Comparison of ENCODE assay signal across 14 cellular contexts in genomic region chr10:88392222-88392621, GRCh38.
DNase-seq lines count a peak whose midpoint lies in the region; ATAC-seq and TF ChIP-seq lines count a peak whose summit lies in the region.
"Had no signal": no experiment of that assay in that cellular context is flagged by ENCODE, and none has a peak within 500 bp of the region (broad histone marks: within the 10 kb centered on the region; RNA-seq: fewer than 3 reads in every experiment).

No MANE protein-coding gene starts in this region.

- peak overlapping the region; percentile 39 for H3K4me3 Mint-ChIP-seq in activated CD4-positive, alpha-beta T cell treated with anti-CD3 and anti-CD28 coated beads, Interleukin-2, amount 10 ng/mL, durations not matched to agents 24 days and 14 days
- H3K4me3 Mint-ChIP-seq in naive thymus-derived CD8-positive, alpha-beta T cell: peak overlapping the region; percentile 8 to 71 (median 46)
- H3K4me3 Mint-ChIP-seq: H9 had no signal

- TF ChIP-seq CTCF in thyroid gland (IDR thresholded peaks at IDR 0.05) (no peak), uterus (IDR thresholded peaks at IDR 0.05) (no peak)

- peak; percentile 90 for ATAC-seq in HG02798 (IDR thresholded peaks at IDR 0.05; ENCODE audit: poor library complexity, unreplicated experiment)
- ATAC-seq in naive thymus-derived CD8-positive, alpha-beta T cell: peak; percentile 78 to 85
- ATAC-seq: A549, heart right ventricle, Panc1, sciatic nerve had no signal

- no peak overlapping the region for H3K4me3 ChIP-seq in thyroid gland (replicated peaks in 1 of 3)
- H3K4me3 ChIP-seq in uterus: no peak overlapping the region
- H3K4me3 ChIP-seq: A549, heart right ventricle, thoracic aorta had no signal

- H3K36me3 ChIP-seq in thyroid gland: no peaks in the 10 kb centered on the region
- no peaks in the 10 kb centered on the region for H3K36me3 ChIP-seq in uterus
- H3K36me3 ChIP-seq: heart right ventricle, thoracic aorta had no signal

- peaks cover 20% of the 10 kb centered on the region for H3K4me1 Mint-ChIP-seq in activated CD4-positive, alpha-beta T cell treated with anti-CD3 and anti-CD28 coated beads, Interleukin-2, amount 10 ng/mL, durations not matched to agents 24 days and 14 days
- peaks cover 11 to 19% (median 16%) of the 10 kb centered on the region in 4 donors for H3K4me1 Mint-ChIP-seq in naive thymus-derived CD8-positive, alpha-beta T cell
- H3K4me1 Mint-ChIP-seq: H9 had no signal

- H3K9me3 ChIP-seq in thyroid gland: no peaks in the 10 kb centered on the region
- peaks cover 0 to 15% of the 10 kb centered on the region in 2 donors for H3K9me3 ChIP-seq in uterus

- WGBS in thyroid gland, 2 donors: 90 to 94% methylated on average over 1 of the region's 1 CpG

- H3K27ac ChIP-seq in thyroid gland (no peak overlapping the region), uterus (no peak overlapping the region)
- H3K27ac ChIP-seq: A549, heart right ventricle, thoracic aorta had no signal

- DNase-seq in activated CD4-positive, alpha-beta T cell treated with anti-CD3 and anti-CD28 coated beads, Interleukin-2, amount 10 ng/mL, durations not matched to agents 24 days and 14 days: peak; percentile 83
- no peak for DNase-seq in activated CD4-positive, alpha-beta T cell treated with anti-CD3 and anti-CD28 coated beads, Interleukin-2, amount 50 U/mL, for 48 hours
- DNase-seq in MV-4-11 (lab: John Stamatoyannopoulos, UW) (peak; percentile 41), thyroid gland (no peak), uterus (no peak), SIG-M5 treated with dmso at 0.1 percent for 504 hours (lab: John Stamatoyannopoulos, UW; ENCODE audit: unreplicated experiment) (no peak)
- peak in 3 of 10 donors; percentile 23 to 57 (median 32) for DNase-seq in naive thymus-derived CD8-positive, alpha-beta T cell
- DNase-seq: H9, heart right ventricle had no signal

- H3K36me3 Mint-ChIP-seq in activated CD4-positive, alpha-beta T cell treated with anti-CD3 and anti-CD28 coated beads, Interleukin-2, amount 10 ng/mL, durations not matched to agents 24 days and 14 days (ENCODE audit: low read depth): peaks cover 13% of the 10 kb centered on the region
- H3K36me3 Mint-ChIP-seq in naive thymus-derived CD8-positive, alpha-beta T cell: peaks cover 0 to 25% (median 16%) of the 10 kb centered on the region in 3 donors

- peak overlapping the region; percentile 30 for H3K27ac Mint-ChIP-seq in activated CD4-positive, alpha-beta T cell treated with anti-CD3 and anti-CD28 coated beads, Interleukin-2, amount 10 ng/mL, durations not matched to agents 24 days and 14 days
- H3K27ac Mint-ChIP-seq in naive thymus-derived CD8-positive, alpha-beta T cell: peak overlapping the region in 9 of 10 donors; percentile 66 to 95 (median 88)
- H3K27ac Mint-ChIP-seq: H9 had no signal

- TF ChIP-seq POLR2A in thyroid gland (IDR thresholded peaks at IDR 0.05): no peak
- no peak for TF ChIP-seq POLR2A in uterus (IDR thresholded peaks at IDR 0.05)

- POLR2A ChIA-PET in naive thymus-derived CD8-positive, alpha-beta T cell (lab: Charles Lee): interaction anchor here (2.2 kb wide), 1 partner anchor 529 kb away, joined by 17 read pairs; the partner anchor contains the start of genes KLLN and PTEN

- intact Hi-C loops in activated CD4-positive, alpha-beta T cell treated with anti-CD3 and anti-CD28 coated beads, Interleukin-2, amount 10 ng/mL, durations not matched to agents 24 days and 14 days (cut with micrococcal nuclease): no loop called here
- intact Hi-C loops in thyroid gland (cut with DNase I) (no loop called here), uterus (cut with DNase I; ENCODE audit: low total_unique reads) (no loop called here)

- H3K27me3 Mint-ChIP-seq in activated CD4-positive, alpha-beta T cell treated with anti-CD3 and anti-CD28 coated beads, Interleukin-2, amount 10 ng/mL, durations not matched to agents 24 days and 14 days: no peaks in the 10 kb centered on the region
- no peaks in the 10 kb centered on the region for H3K27me3 Mint-ChIP-seq in naive thymus-derived CD8-positive, alpha-beta T cell

- H3K9me3 Mint-ChIP-seq in activated CD4-positive, alpha-beta T cell treated with anti-CD3 and anti-CD28 coated beads, Interleukin-2, amount 10 ng/mL, durations not matched to agents 24 days and 14 days: peaks cover 18% of the 10 kb centered on the region
- H3K9me3 Mint-ChIP-seq in naive thymus-derived CD8-positive, alpha-beta T cell: peaks cover 0 to 24% (median 14%) of the 10 kb centered on the region in 9 donors

- peaks cover 0 to 5% of the 10 kb centered on the region in 2 donors for H3K4me1 ChIP-seq in thyroid gland
- no peaks in the 10 kb centered on the region for H3K4me1 ChIP-seq in uterus

- H3K27me3 ChIP-seq in thyroid gland (no peaks in the 10 kb centered on the region), uterus (no peaks in the 10 kb centered on the region)
- H3K27me3 ChIP-seq: heart right ventricle had no signal

Comparison
In these comparisons a context has a peak if more than half of its experiments do, and no peak if none do; other contexts are left out.
1. DNase-seq: peak in activated CD4-positive, alpha-beta T cell treated with anti-CD3 and anti-CD28 coated beads, Interleukin-2, amount 10 ng/mL, durations not matched to agents 24 days and 14 days (single experiment) and MV-4-11 (single experiment); none in activated CD4-positive, alpha-beta T cell treated with anti-CD3 and anti-CD28 coated beads, Interleukin-2, amount 50 U/mL, for 48 hours (0 of 2), thyroid gland (0 of 2), uterus (0 of 2) and SIG-M5 treated with dmso at 0.1 percent for 504 hours (single experiment).